ENCODE assay signal across 11 cellular contexts in the genomic region with DNA sequence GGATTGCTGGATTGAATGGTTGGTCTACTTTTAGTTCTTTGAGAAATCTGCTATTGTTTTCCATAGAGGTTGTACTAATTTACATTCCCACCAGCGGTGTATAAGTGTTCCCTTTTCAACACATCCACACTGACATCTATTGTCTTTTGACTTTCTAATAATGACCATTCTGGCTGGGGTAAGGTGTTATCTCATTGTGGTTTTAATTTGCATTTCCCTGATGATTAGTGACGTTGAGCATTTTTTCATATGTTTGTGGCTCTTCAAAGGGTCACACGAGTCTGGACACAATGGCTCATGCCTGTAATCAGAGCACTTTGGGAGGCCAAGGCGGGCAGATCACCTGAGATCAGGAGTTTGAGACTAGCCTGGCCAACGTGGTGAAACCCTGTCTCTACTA. TPM values are rescaled to one million over a fixed set of nuclear protein-coding genes. Genes with fewer than 3 reads are reported as not detected.
"Had no signal": no experiment of that assay in that cellular context is flagged by ENCODE, and none has a peak within 500 bp of the region (broad histone marks: within the 10 kb centered on the region; RNA-seq: fewer than 3 reads in every experiment).

No MANE protein-coding gene starts in this region.

RNA-seq across cellular contexts. Expression of a gene that starts 18.1 kb away (rescaled TPM):
- total RNA-seq: OCI-LY7, PC-3, PC-9, Peyer's patch, Right ventricle myocardium inferior, Right ventricle myocardium superior, RPMI7951, SJCRH30, SJSA1, SK-MEL-5 had no signal
- polyA plus RNA-seq: SK-N-SH had no signal

RNA-seq across cellular contexts. Expression of a gene that starts 22.0 kb away (rescaled TPM):
- total RNA-seq: PC-3, RPMI7951, SJCRH30, SJSA1 had no signal
- polyA plus RNA-seq: SK-N-SH had no signal

RNA-seq across cellular contexts. Expression of a gene that starts 41.4 kb away (rescaled TPM):
- total RNA-seq: OCI-LY7, PC-3, PC-9, Peyer's patch, Right ventricle myocardium inferior, Right ventricle myocardium superior, RPMI7951, SJCRH30, SJSA1, SK-MEL-5 had no signal
- polyA plus RNA-seq: SK-N-SH had no signal
